In the genomic region with DNA sequence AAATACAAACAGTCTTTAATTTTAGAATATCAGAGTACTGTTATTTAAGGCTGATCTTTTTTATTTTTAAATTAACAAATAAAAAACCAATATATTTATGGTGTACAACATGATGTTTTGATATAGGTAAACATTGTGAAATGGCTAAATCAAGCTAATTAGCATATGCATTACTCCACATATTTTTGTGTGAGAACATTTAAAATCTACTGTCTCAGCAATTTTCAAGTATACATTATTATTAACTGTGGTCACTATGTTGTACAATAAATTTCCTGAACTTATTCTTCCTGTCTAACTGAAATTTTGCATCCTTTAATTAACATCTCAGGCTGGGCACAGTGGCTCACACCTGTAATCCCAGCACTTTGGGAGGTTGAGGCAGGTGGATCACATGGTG, we compare ENCODE assay signal across 20 cellular contexts. TPM values are rescaled to one million over a fixed set of nuclear protein-coding genes. Genes with fewer than 3 reads are reported as not detected.
"Had no signal": no experiment of that assay in that cellular context is flagged by ENCODE, and none has a peak within 500 bp of the region (broad histone marks: within the 10 kb centered on the region; RNA-seq: fewer than 3 reads in every experiment).

No MANE protein-coding gene starts in this region.

RNA-seq across cellular contexts. Expression of gene TPTE, which starts 57.5 kb away (rescaled TPM):
- total RNA-seq: activated naive CD4-positive, alpha-beta T cell treated with anti-CD3 and anti-CD28 coated beads for 36 hours; activated naive CD4-positive, alpha-beta T cell treated with anti-CD3 and anti-CD28 coated beads, Interleukin-2, amount 50 U/mL, for 72 hours; activated naive CD8-positive, alpha-beta T cell treated with anti-CD3 and anti-CD28 coated beads for 36 hours; activated naive CD8-positive, alpha-beta T cell treated with anti-CD3 and anti-CD28 coated beads, Interleukin-2, amount 10 ng/mL, durations not matched to agents 7 days and 5 days; activated T-cell treated with anti-CD3 and anti-CD28 coated beads, Interleukin-2, amount 50 U/mL, for 4 hours; activated T-helper 1 cell treated with anti-CD3 and anti-CD28 coated beads, Interleukin-12 subunit alpha, Interleukin-12 subunit beta, Interleukin-2, Interleukin-4 antibody, amounts not matched to agents 30 ng/mL and 10 ng/mL and 1 ng/mL, durations not matched to agents 14 hours and 24 hours and 36 hours; activated T-helper 17 cell treated with anti-CD3 and anti-CD28 coated beads, Interleukin-2, amount 50 U/mL, for 72 hours; activated T-helper 2 cell treated with anti-CD3 and anti-CD28 coated beads, Interferon-gamma antibody, Interleukin-2, Interleukin-4, amounts not matched to agents 10 μg/mL and 5 μg/mL and 100 μg/mL, durations not matched to agents 14 hours and 24 hours and 36 hours; adrenal gland; aorta; ascending aorta; astrocyte; body of pancreas; breast epithelium; bronchial epithelial cell; cardiac muscle cell; cardiac septum; cerebellum; chondrocyte had no signal
- polyA plus RNA-seq: adipose tissue, cardiac muscle cell had no signal
